14 cellular contexts compared by ENCODE assay signal in genomic region chr2:134401081-134401497, GRCh38.
A peak's percentile ranks its signal among the peaks of the same experiment; 100 is the strongest.
DNase-seq lines count a peak whose midpoint lies in the region; ATAC-seq and TF ChIP-seq lines count a peak whose summit lies in the region.
"Had no signal": no experiment of that assay in that cellular context is flagged by ENCODE, and none has a peak within 500 bp of the region (broad histone marks: within the 10 kb centered on the region; RNA-seq: fewer than 3 reads in every experiment).

No MANE protein-coding gene starts in this region.

- no peaks in the 10 kb centered on the region for H3K9me3 ChIP-seq in lung (ENCODE audit: control insufficient read depth in 2 of 2, insufficient read depth in 1 of 2, low read length in 1 of 2)
- H3K9me3 ChIP-seq in aorta (ENCODE audit: control insufficient read depth, low read length): no peaks in the 10 kb centered on the region
- H3K9me3 ChIP-seq in PC-9 (ENCODE audit: insufficient read depth, low read depth): no peaks in the 10 kb centered on the region

- H3K27me3 Mint-ChIP-seq in activated naive CD8-positive, alpha-beta T cell: no peaks in the 10 kb centered on the region
- H3K27me3 Mint-ChIP-seq in activated naive CD8-positive, alpha-beta T cell treated with anti-CD3 and anti-CD28 coated beads, Interleukin-2, amount 50 U/mL, for 24 hours: no peaks in the 10 kb centered on the region

- H3K27ac ChIP-seq in lung (ENCODE audit: low read depth in 1 of 2, low read length in 1 of 2) (peak overlapping the region; percentile 42 to 70), aorta (ENCODE audit: low read depth in 1 of 2, low read length in 2 of 2) (peak overlapping the region; percentile 50 to 69), PC-9 (no peak overlapping the region)

- WGBS in lung, 2 donors: 73 to 84% methylated on average over 5 of the region's 5 CpGs
- 1 to 8% methylated on average over 5 of the region's 5 CpGs for WGBS in aorta, 2 donors

- H2AFZ ChIP-seq in PC-9: no peak overlapping the region

- CTCF ChIA-PET in PC-9 (lab: Charles Lee): no interaction called here

- no peaks in the 10 kb centered on the region for H3K9me3 Mint-ChIP-seq in activated naive CD8-positive, alpha-beta T cell (ENCODE audit: low read depth)
- H3K9me3 Mint-ChIP-seq in activated naive CD8-positive, alpha-beta T cell treated with anti-CD3 and anti-CD28 coated beads, Interleukin-2, amount 50 U/mL, for 24 hours: no peaks in the 10 kb centered on the region

- peaks cover 2 to 10% of the 10 kb centered on the region in 2 donors for H3K36me3 ChIP-seq in lung (ENCODE audit: control insufficient read depth in 2 of 2, insufficient read depth in 2 of 2, low read length in 2 of 2)
- peaks cover 0 to 2% of the 10 kb centered on the region in 2 donors for H3K36me3 ChIP-seq in aorta (ENCODE audit: control insufficient read depth in 1 of 2, insufficient read depth in 2 of 2, low read length in 1 of 2)
- H3K36me3 ChIP-seq in PC-9 (ENCODE audit: low read depth): no peaks in the 10 kb centered on the region

- DNase-seq in activated naive CD8-positive, alpha-beta T cell treated with anti-CD3 and anti-CD28 coated beads, Interleukin-2, amount 50 U/mL, for 24 hours: no peak
- DNase-seq in dermis blood vessel endothelial cell: peak; percentile 99
- DNase-seq in lung (ENCODE audit: low spot score): peak; percentile 37
- DNase-seq in aorta: peak; percentile 78 to 82
- DNase-seq in HuH-7.5 (ENCODE audit: low spot score): no peak
- no peak for DNase-seq in PC-9
- DNase-seq: activated CD4-positive, CD25-positive, alpha-beta regulatory T cell treated with anti-CD3 and anti-CD28 coated beads, Interleukin-2, amount 50 U/mL, for 72 hours; activated naive CD4-positive, alpha-beta T cell treated with Interleukin-2 at 50 U/mL for 16 hours; GF-D8; islet precursor cell; NCI-H1436 treated with DMSO at 0.1 percent for 48 hours; RPMI8226 had no signal

- H3F3A ChIP-seq in PC-9 (ENCODE audit: insufficient read depth, low read depth): peaks cover 2% of the 10 kb centered on the region; the same call in 1 of the 2 replicates

- H3K4me2 ChIP-seq in PC-9: no peak overlapping the region

- H3K79me2 ChIP-seq in PC-9 (ENCODE audit: low read depth): no peaks in the 10 kb centered on the region

- peaks cover 2% of the 10 kb centered on the region for H3K4me1 Mint-ChIP-seq in activated naive CD8-positive, alpha-beta T cell (ENCODE audit: low read depth)
- H3K4me1 Mint-ChIP-seq in activated naive CD8-positive, alpha-beta T cell treated with anti-CD3 and anti-CD28 coated beads, Interleukin-2, amount 50 U/mL, for 24 hours: no peaks in the 10 kb centered on the region

- H3K27me3 ChIP-seq in lung (ENCODE audit: control insufficient read depth, insufficient read depth): no peaks in the 10 kb centered on the region
- H3K27me3 ChIP-seq in aorta (ENCODE audit: control insufficient read depth in 1 of 2, insufficient read depth in 2 of 2, low read length in 1 of 2): no peaks in the 10 kb centered on the region
- no peaks in the 10 kb centered on the region for H3K27me3 ChIP-seq in PC-9 (ENCODE audit: insufficient read depth, low read depth)

- no peaks in the 10 kb centered on the region for H4K20me1 ChIP-seq in PC-9 (ENCODE audit: insufficient read depth)

- H3K36me3 Mint-ChIP-seq in activated naive CD8-positive, alpha-beta T cell: peaks cover 4% of the 10 kb centered on the region
- peaks cover 11% of the 10 kb centered on the region for H3K36me3 Mint-ChIP-seq in activated naive CD8-positive, alpha-beta T cell treated with anti-CD3 and anti-CD28 coated beads, Interleukin-2, amount 50 U/mL, for 24 hours (ENCODE audit: low read depth)

- intact Hi-C loops in aorta (cut with DNase I) (no loop called here), PC-9 (cut with micrococcal nuclease; ENCODE audit: unreplicated experiment) (no loop called here)

- TF ChIP-seq CTCF in lung (IDR thresholded peaks at IDR 0.05; ENCODE audit: control extremely low read depth, extremely low read depth) (no peak), PC-9 (conservative IDR thresholded peaks at IDR 0.05) (no peak)

- peak overlapping the region; percentile 2 for H3K27ac Mint-ChIP-seq in activated naive CD8-positive, alpha-beta T cell
- H3K27ac Mint-ChIP-seq in activated naive CD8-positive, alpha-beta T cell treated with anti-CD3 and anti-CD28 coated beads, Interleukin-2, amount 50 U/mL, for 24 hours: no peak overlapping the region

- POLR2A ChIA-PET in PC-9 (lab: Charles Lee; ENCODE audit: unreplicated experiment): no interaction called here

- H3K4me1 ChIP-seq in lung (ENCODE audit: control insufficient read depth in 2 of 2, insufficient read depth in 2 of 2, low read length in 2 of 2) (peaks cover 6 to 22% of the 10 kb centered on the region in 2 donors), aorta (ENCODE audit: control insufficient read depth in 1 of 2, insufficient read depth in 2 of 2, low read length in 2 of 2) (peaks cover 2 to 6% of the 10 kb centered on the region in 2 donors), PC-9 (replicated peaks; ENCODE audit: insufficient read depth) (peaks cover 2% of the 10 kb centered on the region)

- no peak for ATAC-seq in activated naive CD8-positive, alpha-beta T cell treated with anti-CD3 and anti-CD28 coated beads, Interleukin-2, amount 50 U/mL, for 24 hours
- ATAC-seq in lung (ENCODE audit: insufficient read depth, low FRiP score): no peak
- peak; percentile 68 for ATAC-seq in aorta (ENCODE audit: low FRiP score)
- no peak for ATAC-seq in GM19467 (IDR thresholded peaks at IDR 0.05; ENCODE audit: unreplicated experiment)

- no TSS peak for BruUV-seq in PC-9 (replicated peaks; lab: Mats Ljungman, UMichigan)

- H3K9me2 ChIP-seq in PC-9 (ENCODE audit: insufficient read depth): no peaks in the 10 kb centered on the region

- no peak overlapping the region for H3K4me3 Mint-ChIP-seq in activated naive CD8-positive, alpha-beta T cell
- no peak overlapping the region for H3K4me3 Mint-ChIP-seq in activated naive CD8-positive, alpha-beta T cell treated with anti-CD3 and anti-CD28 coated beads, Interleukin-2, amount 50 U/mL, for 24 hours

- H3K4me3 ChIP-seq in lung (no peak overlapping the region), aorta (ENCODE audit: low read length in 2 of 2) (no peak overlapping the region), PC-9 (no peak overlapping the region)

Comparison
In these comparisons a context has a peak if more than half of its experiments do, and no peak if none do; other contexts are left out.
1. DNase-seq: peak in dermis blood vessel endothelial cell (single experiment), lung (single experiment) and aorta (2 of 2); none in activated naive CD8-positive, alpha-beta T cell treated with anti-CD3 and anti-CD28 coated beads, Interleukin-2, amount 50 U/mL, for 24 hours (single experiment), HuH-7.5 (single experiment) and PC-9 (0 of 2).